Comparison of ENCODE assay signal across 15 cellular contexts in the genomic region with DNA sequence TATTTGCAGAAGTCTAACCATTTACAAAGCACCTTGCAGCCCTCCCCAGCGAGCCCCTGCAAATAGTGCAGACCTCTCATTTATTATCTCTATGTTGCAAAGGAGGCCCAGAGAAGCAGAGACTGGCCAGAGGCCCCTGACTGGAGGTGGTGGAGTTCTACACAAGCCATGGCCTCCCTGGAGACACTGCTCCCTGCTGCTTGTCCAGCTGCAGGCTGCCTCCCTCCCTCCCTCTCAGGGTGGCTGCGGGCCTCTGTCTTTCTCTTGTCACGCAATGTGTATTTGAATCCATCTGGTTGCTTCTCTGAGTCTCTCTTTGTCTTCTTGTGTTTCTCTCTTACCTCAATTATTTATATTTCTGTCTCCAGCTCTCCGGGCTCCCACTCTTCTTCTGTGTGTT. TPM values are rescaled to one million over a fixed set of nuclear protein-coding genes. Genes with fewer than 3 reads are reported as not detected.
A peak's percentile ranks its signal among the peaks of the same experiment; 100 is the strongest.
DNase-seq lines count a peak whose midpoint lies in the region; ATAC-seq and TF ChIP-seq lines count a peak whose summit lies in the region.
"Had no signal": no experiment of that assay in that cellular context is flagged by ENCODE, and none has a peak within 500 bp of the region (broad histone marks: within the 10 kb centered on the region; RNA-seq: fewer than 3 reads in every experiment).

No MANE protein-coding gene starts in this region.

- H3K79me2 ChIP-seq in GM23248 (ENCODE audit: insufficient read depth): no peaks in the 10 kb centered on the region

- H3K9me3 ChIP-seq in GM23248 (ENCODE audit: low read depth): no peaks in the 10 kb centered on the region
- H3K9me3 ChIP-seq: adrenal gland had no signal

- WGBS in GM23248 (ENCODE audit: low coverage in 1 of 2, low lambda C conversion rate in 2 of 2, missing lambda C conversion rate in 2 of 2), 2 experiments: 71 to 73% methylated on average over 4 of the region's 4 CpGs

- H3K4me2 ChIP-seq in GM23248 (ENCODE audit: unreplicated experiment): no peak overlapping the region

- H3K4me1 ChIP-seq in GM23248 (ENCODE audit: insufficient read depth): peaks cover 40% of the 10 kb centered on the region

- peak overlapping the region; percentile 1 for H3K27ac Mint-ChIP-seq in memory B cell
- H3K27ac Mint-ChIP-seq: endodermal cell had no signal

- H3K9ac ChIP-seq in GM23248: no peak overlapping the region

- DNase-seq in AG09319 (ENCODE audit: extremely low read depth, low read depth) (no peak), GM23248 (peak; percentile 41), SK-N-DZ (ENCODE audit: low spot score) (peak; percentile 34), memory B cell (ENCODE audit: low spot score in 2 of 2) (no peak), LoVo (ENCODE audit: low spot score) (no peak), KG1 (lab: John Stamatoyannopoulos, UW) (no peak), NCI-H2081 treated with DMSO at 0.1 percent for 48 hours (lab: John Stamatoyannopoulos, UW) (no peak)
- DNase-seq in stimulated activated CD4-positive, alpha-beta T cell treated with anti-CD3 and anti-CD28 coated beads, Interleukin-4, amount 100 ng/mL, for 1 hour: no peak
- DNase-seq: adrenal gland; endodermal cell; hippocampal formation; NCI-H446; SIG-M5; stimulated activated naive CD4-positive, alpha-beta T cell had no signal

- H3K4me3 ChIP-seq in GM23248: no peak overlapping the region
- H3K4me3 ChIP-seq: adrenal gland, K562 had no signal

- H4K20me1 ChIP-seq in GM23248 (ENCODE audit: insufficient read depth): no peaks in the 10 kb centered on the region

- peaks cover 18% of the 10 kb centered on the region for H3F3A ChIP-seq in GM23248 (ENCODE audit: insufficient read depth)

- H2AFZ ChIP-seq in GM23248: peak overlapping the region; percentile 50

- H3K27ac ChIP-seq in GM23248: no peak overlapping the region

- no peaks in the 10 kb centered on the region for H3K9me3 Mint-ChIP-seq in memory B cell
- H3K9me3 Mint-ChIP-seq: endodermal cell had no signal

- H3K36me3 Mint-ChIP-seq in memory B cell: no peaks in the 10 kb centered on the region

- in situ Hi-C loops in GM23248 (cut with MboI): no loop called here

- H3K4me1 Mint-ChIP-seq in memory B cell: peaks cover 37% of the 10 kb centered on the region

- no peak overlapping the region for H3K4me3 Mint-ChIP-seq in memory B cell
- H3K4me3 Mint-ChIP-seq: endodermal cell had no signal

- TF ChIP-seq CTCF in AG09319 (IDR thresholded peaks at IDR 0.05; ENCODE audit: low read depth, low read length): peak; percentile 0; the same call in 1 of the 2 replicates

- no peak for ATAC-seq in memory B cell (ENCODE audit: low read depth)
- ATAC-seq: K562 had no signal

- no peaks in the 10 kb centered on the region for H3K27me3 ChIP-seq in GM23248 (replicated peaks; ENCODE audit: insufficient read depth)
- H3K27me3 ChIP-seq: adrenal gland had no signal

- no peaks in the 10 kb centered on the region for H3K9me2 ChIP-seq in GM23248 (ENCODE audit: insufficient read depth)

- no peaks in the 10 kb centered on the region for H3K27me3 Mint-ChIP-seq in memory B cell

- no peaks in the 10 kb centered on the region for H3K36me3 ChIP-seq in GM23248 (ENCODE audit: low read depth)
- H3K36me3 ChIP-seq: adrenal gland had no signal

RNA-seq across cellular contexts. Expression of a gene that starts 59.1 kb away (rescaled TPM):
- total RNA-seq in GM23248 (2014; rRNA removed; shearing (Covaris generic)): 2.3 and 3.7 TPM in 2 replicates
- 0.24 TPM in 2 replicates for polyA plus RNA-seq in GM23248 (2016; fragmentation: Nextera tagmentation; extraction: Ambion mirVana)
- 0.31 TPM in 2 replicates for polyA plus RNA-seq in SK-N-DZ (2014; cell fraction: cytosol; rRNA removed)
- 1.1 and 1.5 TPM in 2 replicates for polyA plus RNA-seq in SK-N-DZ (2014; cell fraction: nucleus; rRNA removed)

Comparison
In these comparisons a context has a peak if more than half of its experiments do, and no peak if none do; other contexts are left out.
1. DNase-seq: peak in GM23248 (single experiment) and SK-N-DZ (single experiment); none in AG09319 (single experiment), memory B cell (0 of 2), LoVo (single experiment), KG1 (single experiment), NCI-H2081 treated with DMSO at 0.1 percent for 48 hours (single experiment) and stimulated activated CD4-positive, alpha-beta T cell treated with anti-CD3 and anti-CD28 coated beads, Interleukin-4, amount 100 ng/mL, for 1 hour (single experiment).